In genomic region chr17:8435245-8436168, GRCh38 we compare ENCODE assay signal across 1 cellular context.
A peak's percentile ranks its signal among the peaks of the same experiment; 100 is the strongest.
TF ChIP-seq lines count a peak whose summit lies in the region.

Gene NDEL1 (plus strand): TSS chr17:8435884. CDS start chr17:8444272, 8,388 bp downstream.

TF ChIP-seq in HepG2, 621 proteins besides CTCF, POLR2A, EP300 and RAD21 (continued from another document and continues in another):
- no peak for TF ChIP-seq HNF1A (IDR thresholded peaks at IDR 0.05; ENCODE audit: low read depth)
- TF ChIP-seq HNF1A (CRISPR knock-in tag; IDR thresholded peaks at IDR 0.05; ENCODE audit: borderline replicate concordance): no peak
- TF ChIP-seq ZNF256 (CRISPR knock-in tag; conservative IDR thresholded peaks at IDR 0.05): 0 out of 2 replicates have a peak, but pooled peaks have one; percentile 50
- peak; percentile 36 for TF ChIP-seq CBX1 (IDR thresholded peaks at IDR 0.05; ENCODE audit: low read depth)
- peak; percentile 82; the same call in 1 of the 2 replicates for TF ChIP-seq ZNF773 (CRISPR knock-in tag; IDR thresholded peaks at IDR 0.05; ENCODE audit: borderline replicate concordance)
- peak; percentile 70; the same call in 1 of the 2 replicates for TF ChIP-seq HOXA5 (CRISPR knock-in tag; IDR thresholded peaks at IDR 0.05)
- TF ChIP-seq RAD51 (IDR thresholded peaks at IDR 0.05; ENCODE audit: borderline replicate concordance): no peak
- TF ChIP-seq ZNF691 (CRISPR knock-in tag; IDR thresholded peaks at IDR 0.05; ENCODE audit: borderline replicate concordance, low read depth): peak; percentile 77; the same call in 1 of the 2 replicates
- peak; percentile 61; the same call in 1 of the 2 replicates for TF ChIP-seq HOXA9 (CRISPR knock-in tag; IDR thresholded peaks at IDR 0.05; ENCODE audit: borderline replicate concordance)
- no peak for TF ChIP-seq MLLT10 (CRISPR knock-in tag; IDR thresholded peaks at IDR 0.05)
- peak; percentile 42; the same call in 1 of the 2 replicates for TF ChIP-seq ONECUT2 (CRISPR knock-in tag; IDR thresholded peaks at IDR 0.05)
- TF ChIP-seq ZNF414 (CRISPR knock-in tag; IDR thresholded peaks at IDR 0.05): 0 out of 2 replicates have a peak, but pooled peaks have one; percentile 80
- no peak for TF ChIP-seq CERS6 (CRISPR knock-in tag; IDR thresholded peaks at IDR 0.05)
- TF ChIP-seq ISL2 (CRISPR knock-in tag; IDR thresholded peaks at IDR 0.05): peak; percentile 80
- 0 out of 2 replicates have a peak, but pooled peaks have one; percentile 48 for TF ChIP-seq PBX3 (CRISPR knock-in tag; IDR thresholded peaks at IDR 0.05; ENCODE audit: borderline replicate concordance)
- peak; percentile 85 for TF ChIP-seq CREB1 (IDR thresholded peaks at IDR 0.05)
- TF ChIP-seq CREB1 (CRISPR knock-in tag; IDR thresholded peaks at IDR 0.05): peak; percentile 43; the same call in 1 of the 2 replicates
- TF ChIP-seq CBX5 (CRISPR knock-in tag; IDR thresholded peaks at IDR 0.05; ENCODE audit: borderline replicate concordance): peak; percentile 53; the same call in 1 of the 2 replicates
- TF ChIP-seq KIAA2018 (CRISPR knock-in tag; IDR thresholded peaks at IDR 0.05; ENCODE audit: borderline replicate concordance): no peak
- 0 out of 2 replicates have a peak, but pooled peaks have one; percentile 24 for TF ChIP-seq ZNF557 (CRISPR knock-in tag; IDR thresholded peaks at IDR 0.05)
- TF ChIP-seq FOXA1 (IDR thresholded peaks at IDR 0.05): no peak
- 0 out of 2 replicates have a peak, but pooled peaks have one; percentile 14 for TF ChIP-seq FOXA1 (CRISPR knock-in tag; IDR thresholded peaks at IDR 0.05)
- TF ChIP-seq ZC3H13 (CRISPR knock-in tag; IDR thresholded peaks at IDR 0.05): peak; percentile 66; the same call in 1 of the 2 replicates
- no peak for TF ChIP-seq PREB (CRISPR knock-in tag; IDR thresholded peaks at IDR 0.05)
- TF ChIP-seq ESRRA (CRISPR knock-in tag; IDR thresholded peaks at IDR 0.05; ENCODE audit: low read depth): peak; percentile 33; the same call in 1 of the 2 replicates
- TF ChIP-seq TEAD3 (CRISPR knock-in tag; optimal IDR thresholded peaks at IDR 0.05; ENCODE audit: borderline replicate concordance): peak; percentile 30
- 0 out of 2 replicates have a peak, but pooled peaks have one; percentile 43 for TF ChIP-seq KLF11 (CRISPR knock-in tag; IDR thresholded peaks at IDR 0.05)
- 0 out of 2 replicates have a peak, but pooled peaks have one; percentile 1 for TF ChIP-seq ETV5 (CRISPR knock-in tag; IDR thresholded peaks at IDR 0.05; ENCODE audit: borderline replicate concordance)
- peak; percentile 58; the same call in 1 of the 2 replicates for TF ChIP-seq SP5 (CRISPR knock-in tag; IDR thresholded peaks at IDR 0.05; ENCODE audit: borderline replicate concordance, low read depth)
- TF ChIP-seq ZBTB43 (CRISPR knock-in tag; conservative IDR thresholded peaks at IDR 0.05): peak; percentile 78
- peak; percentile 73; the same call in 1 of the 2 replicates for TF ChIP-seq MED13 (CRISPR knock-in tag; IDR thresholded peaks at IDR 0.05)
- peak; percentile 68 for TF ChIP-seq ZNF574 (CRISPR knock-in tag; IDR thresholded peaks at IDR 0.05)
